Comparison of ENCODE assay signal across 11 cellular contexts in the genomic region with DNA sequence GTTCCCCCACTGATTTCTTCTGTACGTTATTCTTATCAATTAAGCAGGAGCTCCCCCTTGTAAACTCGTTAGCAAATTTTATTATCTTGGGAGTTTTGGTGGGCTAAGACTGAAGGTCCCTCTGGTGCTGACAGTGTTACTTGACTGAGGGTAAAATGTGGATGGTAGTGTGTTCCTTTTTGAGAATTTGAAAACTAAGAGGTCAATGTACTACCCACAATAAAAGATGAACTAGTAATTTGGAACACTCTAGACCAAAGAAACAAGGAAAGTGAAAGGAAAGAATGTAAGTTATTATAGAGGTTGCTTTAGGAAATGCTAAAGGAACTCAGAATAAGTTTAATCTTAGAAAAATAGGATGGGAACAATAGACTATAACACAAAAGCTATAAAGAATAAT. TPM values are rescaled to one million over a fixed set of nuclear protein-coding genes. Genes with fewer than 3 reads are reported as not detected.
DNase-seq lines count a peak whose midpoint lies in the region; ATAC-seq, FAIRE-seq and TF ChIP-seq lines count a peak whose summit lies in the region.
"Had no signal": no experiment of that assay in that cellular context is flagged by ENCODE, and none has a peak within 500 bp of the region (broad histone marks: within the 10 kb centered on the region; RNA-seq: fewer than 3 reads in every experiment).

No MANE protein-coding gene starts in this region.

- ATAC-seq in A549 (no peak), memory B cell (ENCODE audit: low read depth) (no peak), left colon (no peak), GM21825 (IDR thresholded peaks at IDR 0.05; ENCODE audit: unreplicated experiment) (no peak)

- DNase-seq in A549 (ENCODE audit: low read depth in 1 of 2, low spot score in 1 of 2) (no peak), memory B cell (ENCODE audit: low spot score in 2 of 2) (no peak), SIG-M5 (lab: John Stamatoyannopoulos, UW) (no peak), left colon (no peak), GM19239 (ENCODE audit: insufficient read length, low spot score) (no peak)
- no peak for DNase-seq in CD8-positive, alpha-beta memory T cell
- DNase-seq in activated T-helper 1 cell treated with anti-CD3 and anti-CD28 coated beads, Interleukin-12 subunit alpha, Interleukin-12 subunit beta, Interleukin-2, Interleukin-4 antibody, amounts not matched to agents 30 ng/mL and 10 ng/mL and 1 ng/mL, durations not matched to agents 14 hours and 24 hours and 36 hours (ENCODE audit: low spot score), result no peak
- DNase-seq: AML-193, DMS53, right lobe of liver had no signal

- WGBS in A549 (ENCODE audit: missing lambda C conversion rate), result 62% methylated on average over 2 of the region's 2 CpGs

- H3K27ac ChIP-seq in A549, result peak overlapping the region in 1 of 2 experiments; percentile 65; a peak in 3 of 6 replicates
- H3K27ac ChIP-seq in CD8-positive, alpha-beta memory T cell (ENCODE audit: low read depth, low read length), result peak overlapping the region; percentile 29

- no peak for TF ChIP-seq EP300 in A549 (IDR thresholded peaks at IDR 0.05)

- peaks cover 0 to 12% (median 10%) of the 10 kb centered on the region in 5 donors for H3K9me3 Mint-ChIP-seq in CD8-positive, alpha-beta memory T cell
- peaks cover 10% of the 10 kb centered on the region for H3K9me3 Mint-ChIP-seq in activated T-helper 1 cell treated with anti-CD3 and anti-CD28 coated beads, Interleukin-12 subunit alpha, Interleukin-12 subunit beta, Interleukin-2, Interleukin-4 antibody, amounts not matched to agents 30 ng/mL and 10 ng/mL and 1 ng/mL, durations not matched to agents 14 hours and 24 hours and 36 hours
- H3K9me3 Mint-ChIP-seq in memory B cell, result peaks cover 7% of the 10 kb centered on the region

- TF ChIP-seq RAD21 in A549 (conservative IDR thresholded peaks at IDR 0.05 in 1 of 2, IDR thresholded peaks at IDR 0.05 in 1 of 2), result no peak

- peak overlapping the region in 6 of 7 donors; percentile 24 to 84 (median 76) for H3K4me3 Mint-ChIP-seq in CD8-positive, alpha-beta memory T cell
- H3K4me3 Mint-ChIP-seq in activated T-helper 1 cell treated with anti-CD3 and anti-CD28 coated beads, Interleukin-12 subunit alpha, Interleukin-12 subunit beta, Interleukin-2, Interleukin-4 antibody, amounts not matched to agents 30 ng/mL and 10 ng/mL and 1 ng/mL, durations not matched to agents 14 hours and 24 hours and 36 hours, result peak overlapping the region; percentile 39
- peak overlapping the region; percentile 18 for H3K4me3 Mint-ChIP-seq in memory B cell

- H3K27me3 ChIP-seq in CD8-positive, alpha-beta memory T cell (ENCODE audit: insufficient read depth, low read length, poor library complexity, severe bottlenecking), result no peaks in the 10 kb centered on the region
- H3K27me3 ChIP-seq: right lobe of liver had no signal

- no peak for TF ChIP-seq POLR2A in A549 (IDR thresholded peaks at IDR 0.05; ENCODE audit: low read length)

- no peaks in the 10 kb centered on the region for H3K36me3 ChIP-seq in CD8-positive, alpha-beta memory T cell (ENCODE audit: insufficient read depth, low read length)

- CTCF ChIA-PET in A549 (lab: Yijun Ruan, JAX), result interaction anchor here (1.2 to 1.4 kb wide), 3 partner anchors 14 to 175 kb away, joined by 3 to 6 read pairs (median 5); no protein-coding TSS in a partner anchor
- CTCF ChIA-PET in CD8-positive, alpha-beta memory T cell (lab: Charles Lee), result interaction anchor here (1.8 kb wide), 1 partner anchor 34 kb away, joined by 5 read pairs; a partner anchor contains a TSS

- peak overlapping the region; percentile 43 for H3K4me2 ChIP-seq in A549

- POLR2A ChIA-PET in A549 (lab: Yijun Ruan, JAX), result interaction anchor here (1.4 kb wide), 1 partner anchor 35 kb away, joined by 7 read pairs; a partner anchor contains a TSS
- POLR2A ChIA-PET in CD8-positive, alpha-beta memory T cell (lab: Charles Lee), result interaction anchor here (0.5 to 1.4 kb wide), 5 partner anchors 22 to 244 kb away, joined by 3 read pairs; no protein-coding TSS in a partner anchor

- peaks cover 54 to 79% (median 75%) of the 10 kb centered on the region in 3 donors for H3K4me1 Mint-ChIP-seq in CD8-positive, alpha-beta memory T cell
- H3K4me1 Mint-ChIP-seq in activated T-helper 1 cell treated with anti-CD3 and anti-CD28 coated beads, Interleukin-12 subunit alpha, Interleukin-12 subunit beta, Interleukin-2, Interleukin-4 antibody, amounts not matched to agents 30 ng/mL and 10 ng/mL and 1 ng/mL, durations not matched to agents 14 hours and 24 hours and 36 hours (ENCODE audit: low read depth), result peaks cover 67% of the 10 kb centered on the region
- peaks cover 29% of the 10 kb centered on the region for H3K4me1 Mint-ChIP-seq in memory B cell

- H3K9me3 ChIP-seq in A549, result peaks cover 21% of the 10 kb centered on the region
- H3K9me3 ChIP-seq in CD8-positive, alpha-beta memory T cell (ENCODE audit: low read length), result no peaks in the 10 kb centered on the region

- H3K4me3 ChIP-seq in A549, result no peak overlapping the region
- H3K4me3 ChIP-seq in CD8-positive, alpha-beta memory T cell (ENCODE audit: low read length), result no peak overlapping the region
- H3K4me3 ChIP-seq: right lobe of liver had no signal

- intact Hi-C loops in activated T-helper 1 cell treated with anti-CD3 and anti-CD28 coated beads, Interleukin-12 subunit alpha, Interleukin-12 subunit beta, Interleukin-2, Interleukin-4 antibody, amounts not matched to agents 30 ng/mL and 10 ng/mL and 1 ng/mL, durations not matched to agents 14 hours and 24 hours and 36 hours (cut with micrococcal nuclease), result loop anchor here (10.0 kb wide), 1 partner anchor 849 kb away; a partner anchor contains a TSS
- intact Hi-C loops in left colon (cut with DNase I, micrococcal nuclease), result no loop called here

- FAIRE-seq in A549 (lab: Jason Lieb, UNC) (no peak), GM19239 (lab: Jason Lieb, UNC) (no peak)

- H3K27ac Mint-ChIP-seq in CD8-positive, alpha-beta memory T cell, result peak overlapping the region; percentile 38 to 91 (median 70)
- H3K27ac Mint-ChIP-seq in activated T-helper 1 cell treated with anti-CD3 and anti-CD28 coated beads, Interleukin-12 subunit alpha, Interleukin-12 subunit beta, Interleukin-2, Interleukin-4 antibody, amounts not matched to agents 30 ng/mL and 10 ng/mL and 1 ng/mL, durations not matched to agents 14 hours and 24 hours and 36 hours, result peak overlapping the region; percentile 71
- H3K27ac Mint-ChIP-seq in memory B cell, result peak overlapping the region; percentile 87

- no peaks in the 10 kb centered on the region for H3K27me3 Mint-ChIP-seq in CD8-positive, alpha-beta memory T cell
- H3K27me3 Mint-ChIP-seq in activated T-helper 1 cell treated with anti-CD3 and anti-CD28 coated beads, Interleukin-12 subunit alpha, Interleukin-12 subunit beta, Interleukin-2, Interleukin-4 antibody, amounts not matched to agents 30 ng/mL and 10 ng/mL and 1 ng/mL, durations not matched to agents 14 hours and 24 hours and 36 hours (ENCODE audit: insufficient read depth), result no peaks in the 10 kb centered on the region
- no peaks in the 10 kb centered on the region for H3K27me3 Mint-ChIP-seq in memory B cell

- peaks cover 21 to 48% (median 26%) of the 10 kb centered on the region in 3 donors for H3K36me3 Mint-ChIP-seq in CD8-positive, alpha-beta memory T cell
- H3K36me3 Mint-ChIP-seq in activated T-helper 1 cell treated with anti-CD3 and anti-CD28 coated beads, Interleukin-12 subunit alpha, Interleukin-12 subunit beta, Interleukin-2, Interleukin-4 antibody, amounts not matched to agents 30 ng/mL and 10 ng/mL and 1 ng/mL, durations not matched to agents 14 hours and 24 hours and 36 hours (ENCODE audit: low read depth), result peaks cover 54% of the 10 kb centered on the region
- H3K36me3 Mint-ChIP-seq in memory B cell, result peaks cover 35% of the 10 kb centered on the region

- H3K4me1 ChIP-seq in A549, result peaks cover 55% of the 10 kb centered on the region
- H3K4me1 ChIP-seq in CD8-positive, alpha-beta memory T cell (ENCODE audit: insufficient read depth, low read length), result peaks cover 27% of the 10 kb centered on the region
- H3K4me1 ChIP-seq: right lobe of liver had no signal

- TF ChIP-seq CTCF in A549 (IDR thresholded peaks at IDR 0.05), result no peak

TF ChIP-seq in A549, 52 proteins besides CTCF, POLR2A, EP300 and RAD21 (continues in another document):
- TF ChIP-seq TP53 (CRISPR knock-in tag; IDR thresholded peaks at IDR 0.05) (no peak), CHD2 (IDR thresholded peaks at IDR 0.05; ENCODE audit: low read length, partially characterized antibody) (no peak), BHLHE40 (IDR thresholded peaks at IDR 0.05; ENCODE audit: low read depth, low read length) (no peak), EHMT2 (IDR thresholded peaks at IDR 0.05; ENCODE audit: low read depth) (no peak), ESRRA (IDR thresholded peaks at IDR 0.05; ENCODE audit: borderline replicate concordance, low read length) (no peak), SREBF2 (IDR thresholded peaks at IDR 0.05) (no peak)
- TF ChIP-seq, protein P1, sequence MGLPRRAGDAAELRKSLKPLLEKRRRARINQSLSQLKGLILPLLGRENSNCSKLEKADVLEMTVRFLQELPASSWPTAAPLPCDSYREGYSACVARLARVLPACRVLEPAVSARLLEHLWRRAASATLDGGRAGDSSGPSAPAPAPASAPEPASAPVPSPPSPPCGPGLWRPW (IDR thresholded peaks at IDR 0.05), result no peak

RNA-seq across cellular contexts. Expression of a gene that starts 35.1 kb away (rescaled TPM):
- polyA plus RNA-seq in A549 (2011; rRNA removed), result 672 and 833 TPM in 2 replicates
- polyA plus RNA-seq in A549 (2012; cell fraction: cytosol; rRNA removed), result 326 and 355 TPM in 2 replicates
- polyA plus RNA-seq in A549 (2012; cell fraction: nucleus; rRNA removed), result 176 and 207 TPM in 2 replicates
- 661 to 703 TPM (median 686 TPM) in 3 replicates for polyA plus RNA-seq in A549 (2017; fragmentation: RNase III; extraction: RNeasy Plus Mini Kit Qiagen cat#74134 plus additional on column Dnase treatment)
- 310 and 393 TPM in 2 replicates for polyA minus RNA-seq in A549 (2011; rRNA and poly(A)+ RNA removed)
- total RNA-seq in CD8-positive, alpha-beta memory T cell, result 100 to 1,000 TPM; 560 to 565 TPM
- 358 TPM for polyA plus RNA-seq in CD8-positive, alpha-beta memory T cell
- total RNA-seq in activated T-helper 1 cell treated with anti-CD3 and anti-CD28 coated beads, Interleukin-12 subunit alpha, Interleukin-12 subunit beta, Interleukin-2, Interleukin-4 antibody, amounts not matched to agents 30 ng/mL and 10 ng/mL and 1 ng/mL, durations not matched to agents 14 hours and 24 hours and 36 hours, result 290 and 311 TPM in 2 replicates
- 100 to 1,000 TPM; 163 to 227 TPM for total RNA-seq in left colon

RNA-seq across cellular contexts. Expression of a gene that starts 40.1 kb away (rescaled TPM):
- polyA plus RNA-seq in A549 (2011; rRNA removed) (33.0 and 33.1 TPM in 2 replicates), A549 (2017; fragmentation: RNase III; extraction: RNeasy Plus Mini Kit Qiagen cat#74134 plus additional on column Dnase treatment) (36.0 to 39.1 TPM (median 38.1 TPM) in 3 replicates)
- 11.7 and 11.8 TPM in 2 replicates for polyA plus RNA-seq in A549 (2012; cell fraction: cytosol; rRNA removed)
- polyA plus RNA-seq in A549 (2012; cell fraction: nucleus; rRNA removed), result 17.7 and 21.0 TPM in 2 replicates
- 29.7 and 30.1 TPM in 2 replicates for polyA minus RNA-seq in A549 (2011; rRNA and poly(A)+ RNA removed)
- total RNA-seq in CD8-positive, alpha-beta memory T cell, result 10 to 100 TPM; 17.9 to 20.9 TPM
- polyA plus RNA-seq in CD8-positive, alpha-beta memory T cell, result 12.6 TPM
- total RNA-seq in activated T-helper 1 cell treated with anti-CD3 and anti-CD28 coated beads, Interleukin-12 subunit alpha, Interleukin-12 subunit beta, Interleukin-2, Interleukin-4 antibody, amounts not matched to agents 30 ng/mL and 10 ng/mL and 1 ng/mL, durations not matched to agents 14 hours and 24 hours and 36 hours, result 30.4 and 31.6 TPM in 2 replicates
- total RNA-seq in left colon, result 10 to 100 TPM; 21.3 to 22.0 TPM

Comparison
In these comparisons a context has a peak if more than half of its experiments do, and no peak if none do; other contexts are left out.
1. H3K4me3 Mint-ChIP-seq: peak in every context shown above with its lines; median percentile 76 in CD8-positive, alpha-beta memory T cell; 39 in activated T-helper 1 cell treated with anti-CD3 and anti-CD28 coated beads, Interleukin-12 subunit alpha, Interleukin-12 subunit beta, Interleukin-2, Interleukin-4 antibody, amounts not matched to agents 30 ng/mL and 10 ng/mL and 1 ng/mL, durations not matched to agents 14 hours and 24 hours and 36 hours; 18 in memory B cell.